ENCODE assay signal across 8 cellular contexts in genomic region chr1:143803904-143804539, GRCh38.
A peak's percentile ranks its signal among the peaks of the same experiment; 100 is the strongest.
DNase-seq lines count a peak whose midpoint lies in the region; ATAC-seq, FAIRE-seq and TF ChIP-seq lines count a peak whose summit lies in the region.
"Not testable (repeated sequence)": the region's sequence is repeated elsewhere in the genome, so short reads cannot be mapped to it uniquely, and the experiment has no call there.

No MANE protein-coding gene starts in this region.

- H4K8ac ChIP-seq in trophoblast cell (ENCODE audit: low read depth, low read length) = not testable (repeated sequence)

- peak; percentile 63 for ATAC-seq in HG02798 (IDR thresholded peaks at IDR 0.05; ENCODE audit: poor library complexity, unreplicated experiment)
- ATAC-seq in activated T-helper 17 cell treated with anti-CD3 and anti-CD28 coated beads, Interleukin-2, amount 50 U/mL, for 72 hours (replicated peaks) = peak; percentile 45
- peak; percentile 79 to 80 for ATAC-seq in upper lobe of left lung (ENCODE audit: low FRiP score in 2 of 2)

- not testable (repeated sequence) for H3K36me3 Mint-ChIP-seq in activated T-helper 17 cell treated with anti-CD3 and anti-CD28 coated beads, Interleukin-2, amount 50 U/mL, for 72 hours (ENCODE audit: low read depth)

- BruUV-seq in endothelial cell of umbilical vein (replicated peaks; lab: Mats Ljungman, UMichigan) = not testable (repeated sequence)

- not testable (repeated sequence) for H4K91ac ChIP-seq in trophoblast cell (ENCODE audit: low read depth, low read length)

- not testable (repeated sequence) for H3K23ac ChIP-seq in trophoblast cell (ENCODE audit: low read length)

- peak overlapping the region; percentile 78 for H3K27ac Mint-ChIP-seq in activated T-helper 17 cell treated with anti-CD3 and anti-CD28 coated beads, Interleukin-2, amount 50 U/mL, for 72 hours

- not testable (repeated sequence) for H3K4ac ChIP-seq in trophoblast cell (ENCODE audit: low read depth, low read length)

- peak; percentile 44 for DNase-seq in ELR (ENCODE audit: low read depth)
- DNase-seq in RKO (ENCODE audit: low spot score) = peak; percentile 16
- DNase-seq in endothelial cell of umbilical vein (ENCODE audit: low read depth, low spot score) = peak; percentile 64
- DNase-seq in iris pigment epithelial cell (ENCODE audit: low read depth) = peak; percentile 23
- DNase-seq in trophoblast cell = peak in 1 of 2 donors; percentile 26
- DNase-seq in upper lobe of left lung = peak; percentile 18 to 53

- H2AK5ac ChIP-seq in trophoblast cell (ENCODE audit: low read length) = not testable (repeated sequence)

- not testable (repeated sequence) for H3K18ac ChIP-seq in trophoblast cell (ENCODE audit: low read length)

- FAIRE-seq in endothelial cell of umbilical vein (lab: Jason Lieb, UNC) = not testable (repeated sequence)

- POLR2A ChIA-PET in endothelial cell of umbilical vein (lab: Charles Lee) = not testable (repeated sequence)

- H3K4me3 Mint-ChIP-seq in activated T-helper 17 cell treated with anti-CD3 and anti-CD28 coated beads, Interleukin-2, amount 50 U/mL, for 72 hours = peak overlapping the region; percentile 67

- TF ChIP-seq POLR2A in endothelial cell of umbilical vein (IDR thresholded peaks at IDR 0.05; ENCODE audit: low read depth, low read length); upper lobe of left lung (IDR thresholded peaks at IDR 0.05): not testable (repeated sequence)

- H3K9me3 Mint-ChIP-seq in activated T-helper 17 cell treated with anti-CD3 and anti-CD28 coated beads, Interleukin-2, amount 50 U/mL, for 72 hours = not testable (repeated sequence)

- not testable (repeated sequence) for H3K9me3 ChIP-seq in endothelial cell of umbilical vein (replicated peaks; ENCODE audit: control insufficient read depth, insufficient read depth, low read length); trophoblast cell (ENCODE audit: insufficient read depth, low read depth, low read length); upper lobe of left lung

- not testable (repeated sequence) for TF ChIP-seq EP300 in upper lobe of left lung (IDR thresholded peaks at IDR 0.05)

- H3K4me3 ChIP-seq in endothelial cell of umbilical vein (replicated peaks in 1 of 3; ENCODE audit: insufficient read depth in 1 of 3, low read depth in 1 of 3, low read length in 3 of 3) = peak overlapping the region in 2 of 3 experiments; percentile 50 to 51
- not testable (repeated sequence) for H3K4me3 ChIP-seq in trophoblast cell (ENCODE audit: low read depth, low read length)
- peak overlapping the region in 3 of 4 donors; percentile 31 to 47 (median 42) for H3K4me3 ChIP-seq in upper lobe of left lung

- not testable (repeated sequence) for H2BK5ac ChIP-seq in trophoblast cell (ENCODE audit: low read depth, low read length, poor library complexity)

- H3K27ac ChIP-seq in endothelial cell of umbilical vein (ENCODE audit: insufficient read depth, low read depth, low read length); trophoblast cell (ENCODE audit: low read depth, low read length); upper lobe of left lung: not testable (repeated sequence)

- H3K27me3 ChIP-seq in endothelial cell of umbilical vein (ENCODE audit: control insufficient read depth in 2 of 2, insufficient read depth in 2 of 2, low read length in 2 of 2); trophoblast cell (ENCODE audit: insufficient read depth, low read length); upper lobe of left lung: not testable (repeated sequence)

- not testable (repeated sequence) for H3K79me2 ChIP-seq in endothelial cell of umbilical vein (ENCODE audit: control insufficient read depth, insufficient read depth, low read length); trophoblast cell (ENCODE audit: control insufficient read depth, insufficient read depth, low read length, poor library complexity)

- not testable (repeated sequence) for H2BK120ac ChIP-seq in trophoblast cell (ENCODE audit: insufficient read depth, low read length, poor library complexity)

- not testable (repeated sequence) for TF ChIP-seq CTCF in endothelial cell of umbilical vein (IDR thresholded peaks at IDR 0.05; ENCODE audit: extremely low read depth in 1 of 2, insufficient read depth in 1 of 2, low read depth in 1 of 2, low read length in 2 of 2); upper lobe of left lung (IDR thresholded peaks at IDR 0.05)

- H3K9me1 ChIP-seq in endothelial cell of umbilical vein (replicated peaks; ENCODE audit: control insufficient read depth, extremely low read depth, insufficient read depth, low read length) = not testable (repeated sequence)

- H3K4me2 ChIP-seq in endothelial cell of umbilical vein (ENCODE audit: insufficient read depth, low read length) = peak overlapping the region; percentile 76
- peak overlapping the region; percentile 55 for H3K4me2 ChIP-seq in trophoblast cell (ENCODE audit: low read length)

- CTCF ChIA-PET in endothelial cell of umbilical vein (lab: Charles Lee) = not testable (repeated sequence)

- not testable (repeated sequence) for H3K27me3 Mint-ChIP-seq in activated T-helper 17 cell treated with anti-CD3 and anti-CD28 coated beads, Interleukin-2, amount 50 U/mL, for 72 hours

- not testable (repeated sequence) for H4K12ac ChIP-seq in trophoblast cell (ENCODE audit: low read depth, low read length)

- WGBS in trophoblast cell (ENCODE audit: extremely low coverage, insufficient coverage, insufficient read length) = no CpG with 5 or more reads among the region's 29 CpGs
- WGBS in upper lobe of left lung, 2 donors = 1 to 2% methylated on average over 16 to 18 of the region's 29 CpGs

- H3K9ac ChIP-seq in endothelial cell of umbilical vein (replicated peaks; ENCODE audit: extremely low read depth, insufficient read depth, low read length); trophoblast cell (ENCODE audit: low read length): not testable (repeated sequence)

- not testable (repeated sequence) for H3K4me1 ChIP-seq in endothelial cell of umbilical vein (ENCODE audit: control insufficient read depth, extremely low read depth, insufficient read depth, low read length); trophoblast cell (ENCODE audit: control insufficient read depth in 1 of 2, insufficient read depth in 2 of 2, low read length in 2 of 2); upper lobe of left lung

- dilution Hi-C loops in endothelial cell of umbilical vein (cut with MboI; ENCODE audit: extremely low pct_ligation_motif_present, low sequenced_read_pairs) = not testable (repeated sequence)

- H3K14ac ChIP-seq in trophoblast cell (ENCODE audit: low read length) = not testable (repeated sequence)

- H3K36me3 ChIP-seq in endothelial cell of umbilical vein (ENCODE audit: control insufficient read depth in 2 of 2, extremely low read depth in 1 of 2, insufficient read depth in 2 of 2, low read length in 2 of 2); trophoblast cell (ENCODE audit: control insufficient read depth in 1 of 2, insufficient read depth in 2 of 2, low read length in 2 of 2); upper lobe of left lung: not testable (repeated sequence)

- H3K4me1 Mint-ChIP-seq in activated T-helper 17 cell treated with anti-CD3 and anti-CD28 coated beads, Interleukin-2, amount 50 U/mL, for 72 hours = not testable (repeated sequence)

- H2BK12ac ChIP-seq in trophoblast cell (ENCODE audit: low read length) = not testable (repeated sequence)

- H4K20me1 ChIP-seq in endothelial cell of umbilical vein (replicated peaks; ENCODE audit: control insufficient read depth, extremely low read depth, insufficient read depth, low read length) = not testable (repeated sequence)

- not testable (repeated sequence) for H3K79me1 ChIP-seq in trophoblast cell (ENCODE audit: low read length)

- peak overlapping the region; percentile 57 for H2AFZ ChIP-seq in endothelial cell of umbilical vein (ENCODE audit: low read depth, low read length)
- not testable (repeated sequence) for H2AFZ ChIP-seq in trophoblast cell (ENCODE audit: insufficient read depth, low read length, poor library complexity)

- intact Hi-C loops in endothelial cell of umbilical vein (cut with micrococcal nuclease) = not testable (repeated sequence)
